8 cellular contexts compared by ENCODE assay signal in the genomic region with DNA sequence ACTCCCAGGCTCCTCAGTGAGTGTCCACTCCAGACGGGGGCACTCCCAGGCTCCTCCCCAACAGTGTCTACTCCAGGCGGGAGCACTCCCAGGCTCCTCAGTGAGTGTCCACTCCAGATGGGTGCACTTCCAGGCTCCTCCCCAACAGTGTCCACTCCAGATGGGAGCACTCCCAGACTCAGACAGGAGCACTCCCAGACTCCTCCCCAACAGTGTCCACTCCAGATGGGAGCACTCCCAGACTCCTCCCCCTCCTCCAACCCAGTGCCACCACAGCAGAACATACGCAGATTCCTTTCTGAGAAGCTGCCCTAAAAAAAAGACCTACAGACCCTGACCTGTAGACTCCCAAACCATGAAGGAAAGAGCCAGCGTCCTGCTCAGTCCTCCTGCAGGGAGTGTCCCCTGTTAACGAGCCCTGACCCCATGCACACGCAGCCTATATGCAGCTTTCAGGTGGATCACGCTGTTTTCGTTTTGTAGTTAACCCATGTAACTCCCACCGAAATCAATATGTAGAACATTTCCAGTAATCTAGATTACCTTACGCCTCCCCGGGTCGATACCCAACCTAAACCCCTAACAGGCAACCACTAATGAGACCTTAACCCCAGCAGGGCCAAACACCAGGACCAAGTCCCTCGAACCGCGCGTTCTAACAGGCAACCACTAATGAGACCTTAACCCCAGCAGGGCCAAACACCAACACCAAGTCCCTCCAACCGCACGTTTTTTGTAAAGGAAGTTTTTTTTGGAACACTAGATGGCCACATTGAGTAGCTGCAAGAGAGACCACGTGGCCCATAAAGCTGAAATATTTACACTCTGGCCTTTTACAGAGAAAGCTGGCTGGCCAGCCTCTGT. TPM values are rescaled to one million over a fixed set of nuclear protein-coding genes. Genes with fewer than 3 reads are reported as not detected.
DNase-seq lines count a peak whose midpoint lies in the region; ATAC-seq and TF ChIP-seq lines count a peak whose summit lies in the region.

No MANE protein-coding gene starts in this region.

- TF ChIP-seq CTCF in Peyer's patch (IDR thresholded peaks at IDR 0.05) (peak in 4 of 6 experiments; percentile 63 to 74 (median 64)), mammary epithelial cell (conservative IDR thresholded peaks at IDR 0.05 in 1 of 2, IDR thresholded peaks at IDR 0.05 in 1 of 2; ENCODE audit: extremely low read depth in 1 of 2, insufficient read depth in 1 of 2, low read depth in 1 of 2, low read length in 2 of 2) (peak; percentile 56 to 73), transverse colon (IDR thresholded peaks at IDR 0.05) (peak; percentile 64 to 73 (median 68))

- H3K4me3 ChIP-seq in Karpas-422 (ENCODE audit: low read length) (no peak overlapping the region), Peyer's patch (no peak overlapping the region), mammary epithelial cell (replicated peaks in 1 of 3; ENCODE audit: insufficient read depth in 1 of 3, low read depth in 2 of 3, low read length in 3 of 3) (no peak overlapping the region), transverse colon (no peak overlapping the region)

- WGBS in mammary epithelial cell (ENCODE audit: low coverage, missing lambda C conversion rate), result 48% methylated on average over 18 of the region's 19 CpGs
- 31 to 40% methylated on average over 7 to 19 of the region's 19 CpGs for WGBS in transverse colon (ENCODE audit: low coverage in 1 of 2), 2 donors

- H3K4me1 ChIP-seq in Karpas-422 (ENCODE audit: low read length) (peaks cover 6% of the 10 kb centered on the region), Peyer's patch (peaks cover 0 to 12% (median 3%) of the 10 kb centered on the region in 4 donors), mammary epithelial cell (ENCODE audit: insufficient read depth, low read length) (no peaks in the 10 kb centered on the region), transverse colon (peaks cover 3 to 12% (median 7%) of the 10 kb centered on the region in 4 donors)

- H3K9me2 ChIP-seq in Karpas-422 (replicated peaks; ENCODE audit: insufficient read depth, low read length), result no peaks in the 10 kb centered on the region

- peak overlapping the region; percentile 51; the same call in 1 of the 2 replicates for H3K9ac ChIP-seq in Karpas-422 (ENCODE audit: low read length)
- H3K9ac ChIP-seq in mammary epithelial cell (ENCODE audit: insufficient read depth, low read length), result no peak overlapping the region

- H3K27ac ChIP-seq in Karpas-422 (ENCODE audit: low read length) (no peak overlapping the region), Peyer's patch (no peak overlapping the region), mammary epithelial cell (ENCODE audit: insufficient read depth, low read depth, low read length) (no peak overlapping the region), transverse colon (peak overlapping the region in 1 of 4 donors; percentile 22)

- in situ Hi-C loops in mammary epithelial cell (cut with MboI; ENCODE audit: low sequenced_read_pairs in 2 of 2) (no loop called here), transverse colon (cut with MboI; ENCODE audit: low pct_ligation_motif_present in 1 of 4, low pct_unique_long_range_greater_than_20kb in 1 of 4, low sequenced_read_pairs in 3 of 4) (no loop called here)

- no peaks in the 10 kb centered on the region for H3K79me2 ChIP-seq in Karpas-422 (ENCODE audit: low read length)
- no peaks in the 10 kb centered on the region for H3K79me2 ChIP-seq in mammary epithelial cell (ENCODE audit: insufficient read depth, low read length)

- CTCF ChIA-PET in mammary epithelial cell (lab: Charles Lee; ENCODE audit: low non-redundant PET), result interaction anchor here (0.6 to 0.7 kb wide), 4 partner anchors 35 to 372 kb away, joined by 6 to 19 read pairs (median 8); a partner anchor contains a TSS

- no peak for DNase-seq in activated CD4-positive, CD25-positive, alpha-beta regulatory T cell treated with anti-CD3 and anti-CD28 coated beads, Interleukin-2, amount 50 U/mL, for 72 hours
- DNase-seq in Karpas-422 (peak; percentile 85), Peyer's patch (no peak), mammary epithelial cell (peak; percentile 32), kidney glomerular epithelial cell (lab: John Stamatoyannopoulos, UW) (peak; percentile 48), transverse colon (no peak)
- no peak for DNase-seq in effector CD8-positive, alpha-beta T cell (lab: John Stamatoyannopoulos, UW)

- H4K20me1 ChIP-seq in Karpas-422 (ENCODE audit: insufficient read depth, low read depth, low read length), result 0 out of 2 replicates have a peak, but pooled peaks cover 7% of the 10 kb centered on the region
- H4K20me1 ChIP-seq in mammary epithelial cell (ENCODE audit: insufficient read depth, low read length), result no peaks in the 10 kb centered on the region

- no peak for TF ChIP-seq POLR2A in Peyer's patch (IDR thresholded peaks at IDR 0.05)
- TF ChIP-seq POLR2A in transverse colon (IDR thresholded peaks at IDR 0.05), result no peak

- H3K9me3 ChIP-seq in Karpas-422 (ENCODE audit: low read length) (no peaks in the 10 kb centered on the region), Peyer's patch (no peaks in the 10 kb centered on the region), mammary epithelial cell (replicated peaks; ENCODE audit: insufficient read depth, low read length) (no peaks in the 10 kb centered on the region), transverse colon (no peaks in the 10 kb centered on the region)

- H3K27me3 ChIP-seq in Karpas-422 (ENCODE audit: low read length) (no peaks in the 10 kb centered on the region), Peyer's patch (no peaks in the 10 kb centered on the region), mammary epithelial cell (ENCODE audit: insufficient read depth, low read length) (no peaks in the 10 kb centered on the region), transverse colon (no peaks in the 10 kb centered on the region)

- no peaks in the 10 kb centered on the region for H3K36me3 ChIP-seq in Karpas-422 (ENCODE audit: insufficient read depth, low read length)
- H3K36me3 ChIP-seq in Peyer's patch, result peaks cover 0 to 3% (median 0%) of the 10 kb centered on the region in 3 donors
- no peaks in the 10 kb centered on the region for H3K36me3 ChIP-seq in mammary epithelial cell (ENCODE audit: insufficient read depth, low read length)
- H3K36me3 ChIP-seq in transverse colon, result no peaks in the 10 kb centered on the region

- no TSS peak for BruUV-seq in mammary epithelial cell (replicated peaks; lab: Mats Ljungman, UMichigan)

- H2AFZ ChIP-seq in Karpas-422 (ENCODE audit: low read length), result peak overlapping the region; percentile 91; the same call in 1 of the 2 replicates
- peak overlapping the region; percentile 67 for H2AFZ ChIP-seq in mammary epithelial cell (ENCODE audit: low read depth, low read length)

- dilution Hi-C loops in mammary epithelial cell (cut with HindIII; ENCODE audit: low sequenced_read_pairs), result no loop called here

- ATAC-seq in activated CD4-positive, CD25-positive, alpha-beta regulatory T cell treated with anti-CD3 and anti-CD28 coated beads, Interleukin-2, amount 50 U/mL, for 24 hours, result peak; percentile 49 to 55

- intact Hi-C loops in mammary epithelial cell (cut with micrococcal nuclease), result loop anchor here (2.0 kb wide), 1 partner anchor 16 kb away; a partner anchor contains a TSS
- intact Hi-C loops in transverse colon (cut with DNase I; ENCODE audit: low total_unique reads), result no loop called here

- no peak for TF ChIP-seq EP300 in transverse colon (IDR thresholded peaks at IDR 0.05; ENCODE audit: low read depth)

- no peak overlapping the region for H3K4me2 ChIP-seq in Karpas-422 (ENCODE audit: low read depth, low read length, poor library complexity, severe bottlenecking)
- H3K4me2 ChIP-seq in mammary epithelial cell (ENCODE audit: insufficient read depth, low read depth, low read length), result no peak overlapping the region

RNA-seq across cellular contexts. Expression of a gene that starts 15.7 kb away (rescaled TPM):
- 1.8 and 3.3 TPM in 2 replicates for total RNA-seq in Karpas-422 (2014; rRNA removed; shearing (Covaris generic); ENCODE audit: low replicate concordance)
- total RNA-seq in Peyer's patch, result 10 to 100 TPM; 11.4 to 48.6 (median 27.2) TPM
- total RNA-seq in mammary epithelial cell, result 1 to 10 TPM; 1.3 to 1.7 TPM
- polyA plus RNA-seq in mammary epithelial cell, result 0.25 TPM
- not detected for polyA minus RNA-seq in mammary epithelial cell
- total RNA-seq in transverse colon, result 10 to 100 TPM; 16.0 to 95.4 (median 24.9) TPM

RNA-seq across cellular contexts. Expression of a gene that starts 17.2 kb away (rescaled TPM):
- total RNA-seq in Karpas-422 (2014; rRNA removed; shearing (Covaris generic); ENCODE audit: low replicate concordance), result 46.9 and 115 TPM in 2 replicates
- total RNA-seq in Peyer's patch (10 to 100 TPM; 55.3 to 89.5 (median 84.8) TPM), mammary epithelial cell (10 to 100 TPM; 31.3 to 46.1 TPM), transverse colon (100 to 1,000 TPM; 109 to 144 (median 119) TPM)
- 35.8 TPM for polyA plus RNA-seq in mammary epithelial cell
- 1.6 TPM for polyA minus RNA-seq in mammary epithelial cell

RNA-seq across cellular contexts. Expression of a gene that starts 44.2 kb away (rescaled TPM):
- total RNA-seq in Karpas-422 (2014; rRNA removed; shearing (Covaris generic); ENCODE audit: low replicate concordance), result 27.5 and 44.3 TPM in 2 replicates
- total RNA-seq in Peyer's patch (10 to 100 TPM; 21.9 to 52.5 (median 44.5) TPM), mammary epithelial cell (10 to 100 TPM; 25.0 to 41.4 TPM), transverse colon (10 to 100 TPM; 28.8 to 53.5 (median 36.6) TPM)
- polyA plus RNA-seq in mammary epithelial cell, result 26.8 TPM
- 31.9 TPM for polyA minus RNA-seq in mammary epithelial cell

RNA-seq across cellular contexts. Expression of a gene that starts 55.8 kb away (rescaled TPM):
- total RNA-seq in Karpas-422 (2014; rRNA removed; shearing (Covaris generic); ENCODE audit: low replicate concordance), result 18.8 and 34.4 TPM in 2 replicates
- total RNA-seq in Peyer's patch (10 to 100 TPM in 2 of 4 donors, 1 to 10 TPM in 2; 8.8 to 16.8 (median 12.9) TPM), mammary epithelial cell (10 to 100 TPM; 10.2 to 48.0 TPM), transverse colon (10 to 100 TPM in 2 of 4 donors, 1 to 10 TPM in 2; 6.7 to 11.5 (median 9.8) TPM)
- polyA plus RNA-seq in mammary epithelial cell, result 41.5 TPM
- 30.2 TPM for polyA minus RNA-seq in mammary epithelial cell

Comparison
In these comparisons a context has a peak if more than half of its experiments do, and no peak if none do; other contexts are left out.
1. DNase-seq: peak in Karpas-422 (single experiment), mammary epithelial cell (single experiment) and kidney glomerular epithelial cell (single experiment); none in activated CD4-positive, CD25-positive, alpha-beta regulatory T cell treated with anti-CD3 and anti-CD28 coated beads, Interleukin-2, amount 50 U/mL, for 72 hours (single experiment), Peyer's patch (0 of 3), transverse colon (single experiment) and effector CD8-positive, alpha-beta T cell (single experiment).
2. Peak in every context shown above with its lines, with median percentiles within 50 percentile points of each other: CTCF ChIP-seq.